Comparison of ENCODE assay signal across 8 cellular contexts in genomic region chr17:7484067-7484963, GRCh38. TPM values are rescaled to one million over a fixed set of nuclear protein-coding genes. Genes with fewer than 3 reads are reported as not detected.
A peak's percentile ranks its signal among the peaks of the same experiment; 100 is the strongest.
DNase-seq lines count a peak whose midpoint lies in the region; ATAC-seq lines count a peak whose summit lies in the region.

Gene POLR2A, plus strand, starts transcription at chr17:7484366.

- ATAC-seq in GM21529 (IDR thresholded peaks at IDR 0.05; ENCODE audit: unreplicated experiment) = peak; percentile 55

- H3K27me3 Mint-ChIP-seq in IgD-negative memory B cell = no peaks in the 10 kb centered on the region

- DNase-seq in DMS 273 treated with DMSO at 0.1 percent for 48 hours (lab: John Stamatoyannopoulos, UW) (peak; percentile 84), OCI-M2 (lab: John Stamatoyannopoulos, UW; ENCODE audit: unreplicated experiment) (peak; percentile 82), activated T-cell treated with anti-CD3 and anti-CD28 coated beads for 48 hours (ENCODE audit: low read depth) (peak; percentile 96), epithelial cell of prostate (ENCODE audit: low read depth, low spot score) (peak; percentile 80), mucosa of gallbladder (ENCODE audit: low spot score) (peak; percentile 98)
- DNase-seq in stimulated activated CD8-positive, alpha-beta memory T cell treated with anti-CD3 and anti-CD28 coated beads, Interleukin-4, amount 100 ng/mL, for 4 hours (ENCODE audit: low read depth in 2 of 2, low spot score in 1 of 2) = peak; percentile 96

- peak within 1 kb of the TSS; percentile 97 to 100 (median 98) for H3K4me3 Mint-ChIP-seq in IgD-negative memory B cell

- peaks cover 42 to 44% (median 43%) of the 10 kb centered on the region in 3 donors for H3K4me1 Mint-ChIP-seq in IgD-negative memory B cell

- no peaks in the 10 kb centered on the region for H3K36me3 Mint-ChIP-seq in IgD-negative memory B cell

- peak within 1 kb of the TSS; percentile 87 for H3K27ac ChIP-seq in epithelial cell of prostate

- peak within 1 kb of the TSS; percentile 99 to 100 (median 100) for H3K27ac Mint-ChIP-seq in IgD-negative memory B cell

- H3K9me3 Mint-ChIP-seq in IgD-negative memory B cell = no peaks in the 10 kb centered on the region

RNA-seq across cellular contexts. Expression of gene POLR2A, which starts in this region (rescaled TPM):
- polyA plus RNA-seq in IgD-negative memory B cell = 55.7 TPM
- 133 TPM for total RNA-seq in mucosa of gallbladder

Comparison
In these comparisons a context has a peak if more than half of its experiments do, and no peak if none do; other contexts are left out.
1. Peak in every context shown above with its lines: DNase-seq, ATAC-seq and H3K27ac ChIP-seq.